8 cellular contexts compared by ENCODE assay signal in the genomic region with DNA sequence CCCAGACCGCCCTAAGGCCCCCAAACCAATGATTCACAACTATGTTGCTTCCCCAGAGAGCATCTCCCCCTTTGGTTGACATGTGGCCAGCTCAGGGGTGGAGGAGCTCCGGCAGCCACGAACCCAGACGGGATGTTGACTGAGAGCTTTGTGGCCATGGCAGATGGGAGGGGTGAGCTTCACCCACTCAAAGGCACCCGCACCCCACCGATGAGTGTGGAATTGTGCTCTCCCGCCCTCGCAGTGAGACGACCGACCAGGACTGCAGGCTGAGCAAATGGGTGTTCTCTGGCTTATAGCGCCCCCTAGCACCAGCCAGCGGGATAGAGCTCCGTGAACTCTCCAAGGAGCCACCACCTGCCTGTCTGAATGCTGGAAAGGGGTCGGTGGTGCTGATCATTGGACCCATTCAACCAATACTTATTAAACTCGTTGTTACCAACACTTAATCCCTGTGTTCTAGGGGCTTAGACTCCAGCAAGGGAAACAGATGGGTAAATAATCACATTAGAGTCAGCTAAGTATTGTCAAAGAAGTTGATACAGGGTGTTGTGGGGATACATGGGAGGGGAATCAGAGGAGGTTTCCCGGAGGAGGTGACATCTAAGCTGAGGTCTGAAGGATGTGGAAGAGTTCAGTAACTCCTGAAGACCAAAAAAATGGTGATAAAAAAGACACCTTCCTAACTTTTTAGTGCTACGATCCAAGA. TPM values are rescaled to one million over a fixed set of nuclear protein-coding genes. Genes with fewer than 3 reads are reported as not detected.
A peak's percentile ranks its signal among the peaks of the same experiment; 100 is the strongest.
DNase-seq lines count a peak whose midpoint lies in the region; ATAC-seq, FAIRE-seq and TF ChIP-seq lines count a peak whose summit lies in the region.

No MANE protein-coding gene starts in this region.

- 0 out of 2 replicates have a peak overlapping the region, but pooled peaks have one; percentile 41 for H3K14ac ChIP-seq in IMR-90 (replicated peaks; ENCODE audit: low read depth, low read length)

- TF ChIP-seq CTCF in IMR-90 (conservative IDR thresholded peaks at IDR 0.05; ENCODE audit: low read depth, low read length) (peak; percentile 95), astrocyte (IDR thresholded peaks at IDR 0.05; ENCODE audit: insufficient read depth, low read depth, low read length) (peak; percentile 88), hepatocyte (IDR thresholded peaks at IDR 0.05; ENCODE audit: poor library complexity) (peak; percentile 84)

- no peak for FAIRE-seq in astrocyte (lab: Jason Lieb, UNC)
- FAIRE-seq in small intestine (lab: Jason Lieb, UNC): no peak

- H2BK15ac ChIP-seq in IMR-90 (ENCODE audit: low read depth, low read length): peak overlapping the region; percentile 61; the same call in 2 of the 3 replicates

- peak overlapping the region; percentile 76 for H4K91ac ChIP-seq in IMR-90 (ENCODE audit: insufficient read depth, low read depth, low read length)

- H3K4me3 ChIP-seq in CD4-positive, CD25-positive, alpha-beta regulatory T cell (ENCODE audit: low read depth, low read length): no peak overlapping the region
- H3K4me3 ChIP-seq in IMR-90 (ENCODE audit: insufficient read depth, low read depth, low read length) (no peak overlapping the region), astrocyte (ENCODE audit: insufficient read depth, low read depth, low read length) (no peak overlapping the region), hepatocyte (no peak overlapping the region), small intestine (ENCODE audit: low read depth in 1 of 2, low read length in 2 of 2) (no peak overlapping the region)

- H3K4ac ChIP-seq in IMR-90 (ENCODE audit: low read depth, low read length): peak overlapping the region; percentile 88

- peak overlapping the region; percentile 11; the same call in 1 of the 2 replicates for H3K18ac ChIP-seq in IMR-90 (ENCODE audit: low read depth, low read length)

- H4K8ac ChIP-seq in IMR-90 (ENCODE audit: low read depth in 2 of 2, low read length in 2 of 2): peak overlapping the region; percentile 10 to 88

- peaks cover 59% of the 10 kb centered on the region for H3K27me3 Mint-ChIP-seq in CD4-positive, CD25-positive, alpha-beta regulatory T cell
- peaks cover 44% of the 10 kb centered on the region for H3K27me3 Mint-ChIP-seq in T-helper 2 cell treated with Interferon-gamma antibody and Interleukin-4, amounts not matched to agents 5 μg/mL and 100 μg/mL, for 36 hours (ENCODE audit: low read depth)
- H3K27me3 Mint-ChIP-seq in astrocyte (ENCODE audit: low read depth, unreplicated experiment): peaks cover 6% of the 10 kb centered on the region

- H3K79me1 ChIP-seq in IMR-90 (ENCODE audit: low read depth in 1 of 2, low read length in 2 of 2): peaks cover under 1 to 1% of the 10 kb centered on the region in 2 experiments; a peak in 2 of 4 replicates

- H2BK20ac ChIP-seq in IMR-90 (ENCODE audit: low read depth, low read length): peak overlapping the region; percentile 86

- in situ Hi-C loops in IMR-90 (cut with MboI; ENCODE audit: low sequenced_read_pairs): loop anchor here (5.0 kb wide), 2 partner anchors 145 to 270 kb away; no protein-coding TSS in a partner anchor

- no peak overlapping the region for H3K4me3 Mint-ChIP-seq in CD4-positive, CD25-positive, alpha-beta regulatory T cell
- H3K4me3 Mint-ChIP-seq in T-helper 2 cell treated with Interferon-gamma antibody and Interleukin-4, amounts not matched to agents 5 μg/mL and 100 μg/mL, for 36 hours: no peak overlapping the region
- H3K4me3 Mint-ChIP-seq in astrocyte (ENCODE audit: unreplicated experiment): no peak overlapping the region

- H3K23ac ChIP-seq in IMR-90 (ENCODE audit: low read depth, low read length): peak overlapping the region; percentile 20; the same call in 1 of the 2 replicates

- no TSS peak for BruUV-seq in IMR-90 (replicated peaks; lab: Mats Ljungman, UMichigan)

- H3K9ac ChIP-seq in IMR-90 (ENCODE audit: low read depth, low read length) (no peak overlapping the region), astrocyte (ENCODE audit: low read length) (no peak overlapping the region)

- no peaks in the 10 kb centered on the region for H3K4me1 ChIP-seq in CD4-positive, CD25-positive, alpha-beta regulatory T cell (ENCODE audit: control insufficient read depth, insufficient read depth, low read length, poor library complexity, severe bottlenecking)
- H3K4me1 ChIP-seq in IMR-90 (ENCODE audit: control insufficient read depth, insufficient read depth, low read length): peaks cover 10% of the 10 kb centered on the region
- H3K4me1 ChIP-seq in astrocyte (ENCODE audit: insufficient read depth, low read length): peaks cover 13% of the 10 kb centered on the region
- H3K4me1 ChIP-seq in hepatocyte (ENCODE audit: insufficient read depth): peaks cover 14% of the 10 kb centered on the region
- H3K4me1 ChIP-seq in small intestine (ENCODE audit: control insufficient read depth in 2 of 2, insufficient read depth in 1 of 2, low read depth in 1 of 2, low read length in 1 of 2): no peaks in the 10 kb centered on the region

- no peaks in the 10 kb centered on the region for H3K9me3 ChIP-seq in CD4-positive, CD25-positive, alpha-beta regulatory T cell (ENCODE audit: control insufficient read depth in 2 of 2, low read length in 2 of 2)
- no peaks in the 10 kb centered on the region for H3K9me3 ChIP-seq in IMR-90 (ENCODE audit: control insufficient read depth, insufficient read depth, low read length)
- no peaks in the 10 kb centered on the region for H3K9me3 ChIP-seq in astrocyte (ENCODE audit: insufficient read depth, low read depth, low read length)
- no peaks in the 10 kb centered on the region for H3K9me3 ChIP-seq in hepatocyte (ENCODE audit: low read depth)
- no peaks in the 10 kb centered on the region for H3K9me3 ChIP-seq in small intestine (ENCODE audit: control insufficient read depth, low read depth)

- intact Hi-C loops in IMR-90 (cut with micrococcal nuclease): loop anchor here (1.0 to 5.0 kb wide), 5 partner anchors 80 to 322 kb away; a partner anchor contains a TSS

- peak; percentile 47 to 55 for ATAC-seq in CD4-positive, CD25-positive, alpha-beta regulatory T cell (ENCODE audit: low read depth in 2 of 2)
- ATAC-seq in IMR-90 (ENCODE audit: low read depth) (peak; percentile 55), HG03565 (IDR thresholded peaks at IDR 0.05; ENCODE audit: unreplicated experiment) (no peak), GM18858 (IDR thresholded peaks at IDR 0.05; ENCODE audit: unreplicated experiment) (no peak)

- H3K9me2 ChIP-seq in hepatocyte (replicated peaks; ENCODE audit: insufficient read depth): no peaks in the 10 kb centered on the region

- peak; percentile 98 for TF ChIP-seq RAD21 in IMR-90 (IDR thresholded peaks at IDR 0.05; ENCODE audit: low read length)

- H2AFZ ChIP-seq in IMR-90 (replicated peaks; ENCODE audit: low read length, poor library complexity): peak overlapping the region; percentile 89
- H2AFZ ChIP-seq in astrocyte (ENCODE audit: low read depth, low read length): peak overlapping the region; percentile 68
- H2AFZ ChIP-seq in hepatocyte: no peak overlapping the region

- H3K27me3 ChIP-seq in CD4-positive, CD25-positive, alpha-beta regulatory T cell (ENCODE audit: control insufficient read depth, insufficient read depth, low read length): peaks cover 21% of the 10 kb centered on the region
- H3K27me3 ChIP-seq in IMR-90 (ENCODE audit: control insufficient read depth, insufficient read depth, low read length): no peaks in the 10 kb centered on the region
- H3K27me3 ChIP-seq in astrocyte (ENCODE audit: insufficient read depth, low read length): no peaks in the 10 kb centered on the region
- H3K27me3 ChIP-seq in hepatocyte: no peaks in the 10 kb centered on the region
- H3K27me3 ChIP-seq in small intestine (ENCODE audit: control insufficient read depth in 2 of 2, insufficient read depth in 2 of 2, low read length in 2 of 2): peaks cover 0 to 2% of the 10 kb centered on the region in 2 donors

- no peak overlapping the region for H3K27ac ChIP-seq in CD4-positive, CD25-positive, alpha-beta regulatory T cell (ENCODE audit: insufficient read depth, low read length, poor library complexity, severe bottlenecking)
- peak overlapping the region; percentile 9 for H3K27ac ChIP-seq in IMR-90 (ENCODE audit: insufficient read depth, low read length)
- H3K27ac ChIP-seq in astrocyte (ENCODE audit: low read depth, low read length): no peak overlapping the region
- H3K27ac ChIP-seq in hepatocyte: no peak overlapping the region
- H3K27ac ChIP-seq in small intestine (ENCODE audit: low read depth in 1 of 2, low read length in 1 of 2): no peak overlapping the region

- POLR2A ChIA-PET in IMR-90 (lab: Charles Lee; ENCODE audit: unreplicated experiment): no interaction called here

- H3K4me2 ChIP-seq in IMR-90 (ENCODE audit: low read depth, low read length) (no peak overlapping the region), astrocyte (ENCODE audit: low read length) (peak overlapping the region; percentile 69), hepatocyte (peak overlapping the region; percentile 38)

- H2BK5ac ChIP-seq in IMR-90 (ENCODE audit: low read depth, low read length, poor library complexity, severe bottlenecking): peak overlapping the region; percentile 18

- H3K9me1 ChIP-seq in IMR-90 (ENCODE audit: insufficient read depth, low read length): 0 out of 2 replicates have a peak, but pooled peaks cover 3% of the 10 kb centered on the region

- WGBS in IMR-90 (ENCODE audit: extremely low coverage in 2 of 2, insufficient read length in 1 of 2), 2 experiments: no CpG with 5 or more reads among the region's 17 CpGs
- 26% methylated on average over 17 of the region's 17 CpGs for WGBS in hepatocyte (ENCODE audit: low lambda C conversion rate, missing lambda C conversion rate)
- WGBS in small intestine, 3 donors: 10 to 12% (median 11%) methylated on average over 17 of the region's 17 CpGs

- H2AK5ac ChIP-seq in IMR-90 (ENCODE audit: low read depth, low read length): peak overlapping the region; percentile 72

- peak overlapping the region; percentile 92 for H2BK120ac ChIP-seq in IMR-90 (ENCODE audit: low read depth, low read length)

- H3K79me2 ChIP-seq in astrocyte (ENCODE audit: insufficient read depth, low read length) (peaks cover 4% of the 10 kb centered on the region), hepatocyte (peaks cover 2% of the 10 kb centered on the region)

- H4K20me1 ChIP-seq in IMR-90 (ENCODE audit: insufficient read depth, low read length): peaks cover 5% of the 10 kb centered on the region
- H4K20me1 ChIP-seq in astrocyte (ENCODE audit: insufficient read depth, low read length): peaks cover 2% of the 10 kb centered on the region
- H4K20me1 ChIP-seq in hepatocyte (ENCODE audit: insufficient read depth, poor library complexity, severe bottlenecking): no peaks in the 10 kb centered on the region

- CTCF ChIA-PET in IMR-90 (lab: Yijun Ruan, JAX): interaction anchor here (0.6 to 5.9 kb wide), 40 partner anchors 10 to 384 kb away, joined by 3 to 54 read pairs (median 4); no protein-coding TSS in a partner anchor

- DNase-seq in CD4-positive, CD25-positive, alpha-beta regulatory T cell: peak; percentile 22 to 57 (median 24)
- peak; percentile 83 for DNase-seq in IMR-90
- DNase-seq in T-helper 2 cell treated with Interferon-gamma antibody and Interleukin-4, amounts not matched to agents 5 μg/mL and 100 μg/mL, for 36 hours (ENCODE audit: low spot score): peak; percentile 23
- DNase-seq in astrocyte (ENCODE audit: low read depth): peak; percentile 66
- DNase-seq in hepatocyte (ENCODE audit: low spot score): peak; percentile 85
- peak; percentile 55 for DNase-seq in small intestine

- H3K36me3 Mint-ChIP-seq in CD4-positive, CD25-positive, alpha-beta regulatory T cell: no peaks in the 10 kb centered on the region
- H3K36me3 Mint-ChIP-seq in T-helper 2 cell treated with Interferon-gamma antibody and Interleukin-4, amounts not matched to agents 5 μg/mL and 100 μg/mL, for 36 hours (ENCODE audit: low read depth): no peaks in the 10 kb centered on the region
- no peaks in the 10 kb centered on the region for H3K36me3 Mint-ChIP-seq in astrocyte (ENCODE audit: low read depth, unreplicated experiment)

- peaks cover 0 to 4% (median 2%) of the 10 kb centered on the region in 4 donors for H3K4me1 Mint-ChIP-seq in CD4-positive, CD25-positive, alpha-beta regulatory T cell
- H3K4me1 Mint-ChIP-seq in T-helper 2 cell treated with Interferon-gamma antibody and Interleukin-4, amounts not matched to agents 5 μg/mL and 100 μg/mL, for 36 hours (ENCODE audit: low read depth): no peaks in the 10 kb centered on the region
- peaks cover 19% of the 10 kb centered on the region for H3K4me1 Mint-ChIP-seq in astrocyte (ENCODE audit: low read depth, unreplicated experiment)

- H3K36me3 ChIP-seq in CD4-positive, CD25-positive, alpha-beta regulatory T cell (ENCODE audit: control insufficient read depth, insufficient read depth, low read length): no peaks in the 10 kb centered on the region
- H3K36me3 ChIP-seq in IMR-90 (ENCODE audit: control insufficient read depth, insufficient read depth, low read length) (no peaks in the 10 kb centered on the region), astrocyte (ENCODE audit: insufficient read depth, low read length) (no peaks in the 10 kb centered on the region), hepatocyte (replicated peaks; ENCODE audit: insufficient read depth, low read depth) (no peaks in the 10 kb centered on the region), small intestine (ENCODE audit: control insufficient read depth in 2 of 2, insufficient read depth in 2 of 2, low read length in 2 of 2) (no peaks in the 10 kb centered on the region)

- H3K9me3 Mint-ChIP-seq in CD4-positive, CD25-positive, alpha-beta regulatory T cell: peaks cover 0 to 3% (median 0%) of the 10 kb centered on the region in 7 donors
- H3K9me3 Mint-ChIP-seq in T-helper 2 cell treated with Interferon-gamma antibody and Interleukin-4, amounts not matched to agents 5 μg/mL and 100 μg/mL, for 36 hours: no peaks in the 10 kb centered on the region
- peaks cover 4% of the 10 kb centered on the region for H3K9me3 Mint-ChIP-seq in astrocyte (ENCODE audit: unreplicated experiment)

- dilution Hi-C loops in IMR-90 (cut with HindIII; ENCODE audit: low sequenced_read_pairs, unreplicated experiment): no loop called here

- peak overlapping the region in 1 of 3 donors; percentile 47 for H3K27ac Mint-ChIP-seq in CD4-positive, CD25-positive, alpha-beta regulatory T cell
- no peak overlapping the region for H3K27ac Mint-ChIP-seq in T-helper 2 cell treated with Interferon-gamma antibody and Interleukin-4, amounts not matched to agents 5 μg/mL and 100 μg/mL, for 36 hours
- no peak overlapping the region for H3K27ac Mint-ChIP-seq in astrocyte (ENCODE audit: unreplicated experiment)

- 0 out of 2 replicates have a peak, but pooled peaks have one; percentile 52 for TF ChIP-seq POLR2A in IMR-90 (IDR thresholded peaks at IDR 0.05; ENCODE audit: low read depth, low read length)

- peak overlapping the region; percentile 87 for H2AK9ac ChIP-seq in IMR-90 (replicated peaks; ENCODE audit: low read depth, low read length, poor library complexity)

- H4K5ac ChIP-seq in IMR-90 (ENCODE audit: low read depth, low read length): peak overlapping the region; percentile 25; the same call in 1 of the 2 replicates

- H3K56ac ChIP-seq in IMR-90 (ENCODE audit: extremely low read depth, insufficient read depth, low read length): no peak overlapping the region

RNA-seq across cellular contexts. Expression of a gene that starts 4.5 kb away (rescaled TPM):
- 0.35 TPM for total RNA-seq in CD4-positive, CD25-positive, alpha-beta regulatory T cell
- polyA plus RNA-seq in CD4-positive, CD25-positive, alpha-beta regulatory T cell: not detected
- total RNA-seq in IMR-90 (2012; rRNA removed): 98.8 and 108 TPM in 2 replicates
- 173 and 179 TPM in 2 replicates for polyA plus RNA-seq in IMR-90 (2012; rRNA removed)
- polyA plus RNA-seq in IMR-90 (2012; cell fraction: cytosol; rRNA removed): 114 and 148 TPM in 2 replicates
- polyA plus RNA-seq in IMR-90 (2012; cell fraction: nucleus; rRNA removed; ENCODE audit: low replicate concordance): 70.7 and 131 TPM in 2 replicates
- total RNA-seq in astrocyte: 145 and 158 TPM in 2 replicates
- 92.3 and 96.1 TPM in 2 replicates for total RNA-seq in hepatocyte
- polyA plus RNA-seq in hepatocyte: 76.6 and 91.6 TPM in 2 replicates
- 100 to 1,000 TPM in 1 of 3 donors, 1 to 10 TPM in 2; 1.8 to 118 (median 5.1) TPM for polyA plus RNA-seq in small intestine

Comparison
In these comparisons a context has a peak if more than half of its experiments do, and no peak if none do; other contexts are left out.
1. ATAC-seq: peak in CD4-positive, CD25-positive, alpha-beta regulatory T cell (2 of 2) and IMR-90 (single experiment); none in HG03565 (single experiment) and GM18858 (single experiment).
2. DNase-seq: peak in every context shown above with its lines; median percentile 85 in hepatocyte; 83 in IMR-90; 66 in astrocyte; 55 in small intestine; 24 in CD4-positive, CD25-positive, alpha-beta regulatory T cell; 23 in T-helper 2 cell treated with Interferon-gamma antibody and Interleukin-4, amounts not matched to agents 5 μg/mL and 100 μg/mL, for 36 hours.
3. RNA of a gene that starts 4.5 kb away (total RNA-seq): 145 to 158 TPM in astrocyte, 98.8 to 108 TPM in IMR-90 and 92.3 to 96.1 TPM in hepatocyte; 0.35 TPM in CD4-positive, CD25-positive, alpha-beta regulatory T cell (single experiment); every median in the first group is over 10 times any median in the second.
4. Peak in every context shown above with its lines, with median percentiles within 50 percentile points of each other: CTCF ChIP-seq.